In genomic region chr4:104490770-104491395, GRCh38 we compare ENCODE assay signal across 8 cellular contexts. TPM values are rescaled to one million over a fixed set of nuclear protein-coding genes. Genes with fewer than 3 reads are reported as not detected.
DNase-seq lines count a peak whose midpoint lies in the region; ATAC-seq, FAIRE-seq and TF ChIP-seq lines count a peak whose summit lies in the region.

No MANE protein-coding gene starts in this region.

- DNase-seq in AG08396 (ENCODE audit: low spot score) (peak; percentile 53), GM19239 (ENCODE audit: insufficient read length, low spot score) (peak; percentile 29), NCI-H446 treated with DMSO at 0.1 percent for 48 hours (lab: John Stamatoyannopoulos, UW) (peak; percentile 58), lung (ENCODE audit: low spot score) (peak; percentile 77)
- DNase-seq in activated CD4-positive, alpha-beta T cell treated with anti-CD3 and anti-CD28 coated beads, Interleukin-2, amount 10 ng/mL, durations not matched to agents 7 days and 5 days = peak; percentile 18
- DNase-seq in effector CD4-positive, alpha-beta T cell = peak; percentile 31
- DNase-seq in stimulated activated CD8-positive, alpha-beta memory T cell treated with anti-CD3 and anti-CD28 coated beads, Interleukin-4, amount 100 ng/mL, for 4 hours (ENCODE audit: low read depth in 2 of 2, low spot score in 1 of 2) = peak; percentile 18 to 22

- H3K27me3 ChIP-seq in lung (ENCODE audit: control insufficient read depth, insufficient read depth) = no peaks in the 10 kb centered on the region

- H3K4me3 Mint-ChIP-seq in activated CD4-positive, alpha-beta T cell treated with anti-CD3 and anti-CD28 coated beads, Interleukin-2, amount 10 ng/mL, durations not matched to agents 7 days and 5 days = peak overlapping the region; percentile 63

- no peaks in the 10 kb centered on the region for H3K9me3 Mint-ChIP-seq in activated CD4-positive, alpha-beta T cell treated with anti-CD3 and anti-CD28 coated beads, Interleukin-2, amount 10 ng/mL, durations not matched to agents 7 days and 5 days

- peak; percentile 36 for ATAC-seq in HG03280 (IDR thresholded peaks at IDR 0.05; ENCODE audit: unreplicated experiment)
- peak; percentile 23 for ATAC-seq in lung (ENCODE audit: insufficient read depth, low FRiP score)

- H3K36me3 ChIP-seq in lung (ENCODE audit: control insufficient read depth in 2 of 2, insufficient read depth in 2 of 2, low read length in 2 of 2) = no peaks in the 10 kb centered on the region

- CTCF ChIA-PET in activated CD4-positive, alpha-beta T cell treated with anti-CD3 and anti-CD28 coated beads, Interleukin-2, amount 10 ng/mL, durations not matched to agents 7 days and 5 days (lab: Charles Lee) = no interaction called here

- FAIRE-seq in GM19239 (lab: Jason Lieb, UNC) = peak; percentile 8

- TF ChIP-seq CTCF in lung (IDR thresholded peaks at IDR 0.05; ENCODE audit: control extremely low read depth, extremely low read depth) = no peak

- H3K27me3 Mint-ChIP-seq in activated CD4-positive, alpha-beta T cell treated with anti-CD3 and anti-CD28 coated beads, Interleukin-2, amount 10 ng/mL, durations not matched to agents 7 days and 5 days = peaks cover 65% of the 10 kb centered on the region

- H3K4me1 ChIP-seq in lung (ENCODE audit: control insufficient read depth in 2 of 2, insufficient read depth in 2 of 2, low read length in 2 of 2) = peaks cover 0 to 9% of the 10 kb centered on the region in 2 donors

- peak overlapping the region; percentile 13 for H3K27ac Mint-ChIP-seq in activated CD4-positive, alpha-beta T cell treated with anti-CD3 and anti-CD28 coated beads, Interleukin-2, amount 10 ng/mL, durations not matched to agents 7 days and 5 days

- peak overlapping the region; percentile 46 for H3K4me3 ChIP-seq in lung

- no peaks in the 10 kb centered on the region for H3K36me3 Mint-ChIP-seq in activated CD4-positive, alpha-beta T cell treated with anti-CD3 and anti-CD28 coated beads, Interleukin-2, amount 10 ng/mL, durations not matched to agents 7 days and 5 days (ENCODE audit: low read depth)

- no peaks in the 10 kb centered on the region for H3K9me3 ChIP-seq in lung (ENCODE audit: control insufficient read depth in 2 of 2, insufficient read depth in 1 of 2, low read length in 1 of 2)

- WGBS in lung, 2 donors = 1% methylated on average over 26 to 34 of the region's 40 CpGs

- H3K4me1 Mint-ChIP-seq in activated CD4-positive, alpha-beta T cell treated with anti-CD3 and anti-CD28 coated beads, Interleukin-2, amount 10 ng/mL, durations not matched to agents 7 days and 5 days = peaks cover 16% of the 10 kb centered on the region

- H3K27ac ChIP-seq in lung (ENCODE audit: low read depth in 1 of 2, low read length in 1 of 2) = peak overlapping the region; percentile 49 to 65

- POLR2A ChIA-PET in activated CD4-positive, alpha-beta T cell treated with anti-CD3 and anti-CD28 coated beads, Interleukin-2, amount 10 ng/mL, durations not matched to agents 7 days and 5 days (lab: Charles Lee) = no interaction called here

RNA-seq across cellular contexts. Expression of gene CXXC4, which starts 3.8 kb away (rescaled TPM):
- total RNA-seq in activated CD4-positive, alpha-beta T cell treated with anti-CD3 and anti-CD28 coated beads, Interleukin-2, amount 10 ng/mL, durations not matched to agents 7 days and 5 days = not detected
- 1 to 10 TPM; 2.1 to 6.7 TPM for total RNA-seq in lung
- under 1 TPM; 0.39 to 0.45 TPM for polyA plus RNA-seq in lung

Comparison
In these comparisons a context has a peak if more than half of its experiments do, and no peak if none do; other contexts are left out.
1. Peak in every context shown above with its lines: DNase-seq, ATAC-seq, H3K4me3 ChIP-seq and H3K27ac ChIP-seq.
2. DNase-seq: peak in every context shown above with its lines; median percentile 77 in lung; 58 in NCI-H446 treated with DMSO at 0.1 percent for 48 hours; 53 in AG08396; 31 in effector CD4-positive, alpha-beta T cell; 29 in GM19239; 20 in stimulated activated CD8-positive, alpha-beta memory T cell treated with anti-CD3 and anti-CD28 coated beads, Interleukin-4, amount 100 ng/mL, for 4 hours; 18 in activated CD4-positive, alpha-beta T cell treated with anti-CD3 and anti-CD28 coated beads, Interleukin-2, amount 10 ng/mL, durations not matched to agents 7 days and 5 days.